ENCODE assay signal across 9 cellular contexts in genomic region chr21:31630062-31630711, GRCh38. TPM values are rescaled to one million over a fixed set of nuclear protein-coding genes. Genes with fewer than 3 reads are reported as not detected.
DNase-seq lines count a peak whose midpoint lies in the region; ATAC-seq, FAIRE-seq and TF ChIP-seq lines count a peak whose summit lies in the region.
"Had no signal": no experiment of that assay in that cellular context is flagged by ENCODE, and none has a peak within 500 bp of the region (broad histone marks: within the 10 kb centered on the region; RNA-seq: fewer than 3 reads in every experiment).

No MANE protein-coding gene starts in this region.

- peaks cover 11% of the 10 kb centered on the region for H3K4me1 ChIP-seq in endothelial cell of umbilical vein (ENCODE audit: control insufficient read depth, extremely low read depth, insufficient read depth, low read length)
- H3K4me1 ChIP-seq: psoas muscle had no signal

- H3K4me2 ChIP-seq in endothelial cell of umbilical vein (ENCODE audit: insufficient read depth, low read length), result peak overlapping the region; percentile 19

- peaks cover 2% of the 10 kb centered on the region for H3K27me3 Mint-ChIP-seq in osteocyte (ENCODE audit: unreplicated experiment)

- no peaks in the 10 kb centered on the region for H3K36me3 ChIP-seq in endothelial cell of umbilical vein (ENCODE audit: control insufficient read depth in 2 of 2, extremely low read depth in 1 of 2, insufficient read depth in 2 of 2, low read length in 2 of 2)

- intact Hi-C loops in endothelial cell of umbilical vein (cut with micrococcal nuclease), result loop anchor here (1.0 kb wide), 1 partner anchor 29 kb away; the partner anchor contains the start of gene SOD1
- intact Hi-C loops in Right ventricle myocardium inferior (cut with DNase I), result no loop called here

- no peaks in the 10 kb centered on the region for H3K9me3 Mint-ChIP-seq in osteocyte (ENCODE audit: unreplicated experiment)

- H4K20me1 ChIP-seq in endothelial cell of umbilical vein (replicated peaks; ENCODE audit: control insufficient read depth, extremely low read depth, insufficient read depth, low read length), result no peaks in the 10 kb centered on the region

- no peaks in the 10 kb centered on the region for H3K79me2 ChIP-seq in endothelial cell of umbilical vein (ENCODE audit: control insufficient read depth, insufficient read depth, low read length)

- no peaks in the 10 kb centered on the region for H3K9me3 ChIP-seq in endothelial cell of umbilical vein (replicated peaks; ENCODE audit: control insufficient read depth, insufficient read depth, low read length)
- H3K9me3 ChIP-seq: psoas muscle had no signal

- H3K36me3 Mint-ChIP-seq in osteocyte (ENCODE audit: unreplicated experiment), result no peaks in the 10 kb centered on the region

- FAIRE-seq in endothelial cell of umbilical vein (lab: Jason Lieb, UNC), result peak; percentile 96

- dilution Hi-C loops in endothelial cell of umbilical vein (cut with MboI; ENCODE audit: extremely low pct_ligation_motif_present, low sequenced_read_pairs), result no loop called here

- ATAC-seq in HG02884 (IDR thresholded peaks at IDR 0.05; ENCODE audit: unreplicated experiment) (no peak), Right ventricle myocardium inferior (no peak), GM18520 (IDR thresholded peaks at IDR 0.05; ENCODE audit: unreplicated experiment) (no peak), GM19023 (IDR thresholded peaks at IDR 0.05; ENCODE audit: unreplicated experiment) (no peak)
- ATAC-seq: psoas muscle had no signal

- H3K9ac ChIP-seq in endothelial cell of umbilical vein (replicated peaks; ENCODE audit: extremely low read depth, insufficient read depth, low read length), result no peak overlapping the region

- no peaks in the 10 kb centered on the region for H3K9me1 ChIP-seq in endothelial cell of umbilical vein (replicated peaks; ENCODE audit: control insufficient read depth, extremely low read depth, insufficient read depth, low read length)

- no peak for TF ChIP-seq CTCF in endothelial cell of umbilical vein (IDR thresholded peaks at IDR 0.05; ENCODE audit: extremely low read depth in 1 of 2, insufficient read depth in 1 of 2, low read depth in 1 of 2, low read length in 2 of 2)
- no peak for TF ChIP-seq CTCF in osteocyte (IDR thresholded peaks at IDR 0.05)

- POLR2A ChIA-PET in endothelial cell of umbilical vein (lab: Charles Lee), result interaction anchor here (0.6 kb wide), 1 partner anchor 64 kb away, joined by 6 read pairs; no protein-coding TSS in a partner anchor

- H3K4me1 Mint-ChIP-seq in osteocyte (ENCODE audit: unreplicated experiment), result peaks cover 19% of the 10 kb centered on the region

- H3K4me3 ChIP-seq in endothelial cell of umbilical vein (replicated peaks in 1 of 3; ENCODE audit: insufficient read depth in 1 of 3, low read depth in 1 of 3, low read length in 3 of 3), result no peak overlapping the region
- H3K4me3 ChIP-seq: psoas muscle had no signal

- CTCF ChIA-PET in endothelial cell of umbilical vein (lab: Charles Lee), result no interaction called here

- peak overlapping the region; percentile 12 for H3K4me3 Mint-ChIP-seq in osteocyte (ENCODE audit: unreplicated experiment)

- H3K27ac ChIP-seq in endothelial cell of umbilical vein (ENCODE audit: insufficient read depth, low read depth, low read length), result no peak overlapping the region
- H3K27ac ChIP-seq: psoas muscle had no signal

- no peak for TF ChIP-seq POLR2A in endothelial cell of umbilical vein (IDR thresholded peaks at IDR 0.05; ENCODE audit: low read depth, low read length)

- peak; percentile 76 for DNase-seq in DMS53 (lab: John Stamatoyannopoulos, UW)
- DNase-seq in NCI-H2196 (lab: John Stamatoyannopoulos, UW; ENCODE audit: unreplicated experiment), result peak; percentile 93
- peak; percentile 96 for DNase-seq in endothelial cell of umbilical vein (ENCODE audit: low read depth, low spot score)
- peak; percentile 85 for DNase-seq in osteocyte (ENCODE audit: extremely low spot score, unreplicated experiment)
- no peak for DNase-seq in Right ventricle myocardium inferior (ENCODE audit: missing footprints)
- DNase-seq: psoas muscle had no signal

- H3K27ac Mint-ChIP-seq in osteocyte (ENCODE audit: unreplicated experiment), result peak overlapping the region; percentile 72

- BruUV-seq in endothelial cell of umbilical vein (replicated peaks; lab: Mats Ljungman, UMichigan), result no TSS peak

- no peak overlapping the region for H2AFZ ChIP-seq in endothelial cell of umbilical vein (ENCODE audit: low read depth, low read length)

- no peaks in the 10 kb centered on the region for H3K27me3 ChIP-seq in endothelial cell of umbilical vein (ENCODE audit: control insufficient read depth in 2 of 2, insufficient read depth in 2 of 2, low read length in 2 of 2)

TF ChIP-seq in endothelial cell of umbilical vein, 7 proteins besides CTCF, POLR2A, EP300 and RAD21:
- TF ChIP-seq FOS (IDR thresholded peaks at IDR 0.05; ENCODE audit: borderline replicate concordance, insufficient read depth, low read length), result peak; percentile 80
- no peak for TF ChIP-seq GATA2 (IDR thresholded peaks at IDR 0.05; ENCODE audit: insufficient read depth, insufficient read length, low read depth, low read length)
- TF ChIP-seq POLR2AphosphoS5 (IDR thresholded peaks at IDR 0.05; ENCODE audit: insufficient read depth, low read depth, low read length), result peak; percentile 19
- TF ChIP-seq MYC (IDR thresholded peaks at IDR 0.05; ENCODE audit: low read depth, low read length), result no peak
- TF ChIP-seq JUN (IDR thresholded peaks at IDR 0.05; ENCODE audit: borderline replicate concordance, insufficient read depth, insufficient read length, low read depth), result peak; percentile 68
- TF ChIP-seq MAX (IDR thresholded peaks at IDR 0.05; ENCODE audit: insufficient read depth, insufficient read length), result no peak
- no peak for TF ChIP-seq EZH2 (IDR thresholded peaks at IDR 0.05; ENCODE audit: borderline replicate concordance, low read depth, low read length, severe bottlenecking)

RNA-seq across cellular contexts. Expression of gene SOD1, which starts 29.3 kb away (rescaled TPM):
- total RNA-seq in endothelial cell of umbilical vein (190 and 198 TPM in 2 replicates), osteocyte (195 and 205 TPM in 2 replicates), Right ventricle myocardium inferior (430 TPM)
- 197 and 268 TPM in 2 replicates for polyA plus RNA-seq in endothelial cell of umbilical vein
- 386 and 426 TPM in 2 replicates for polyA plus RNA-seq in endothelial cell of umbilical vein (2011; cell fraction: cytosol; rRNA removed)
- polyA plus RNA-seq in endothelial cell of umbilical vein (2011; cell fraction: nucleus; rRNA removed), result 119 and 158 TPM in 2 replicates
- polyA plus RNA-seq in endothelial cell of umbilical vein (2012), result 308 and 331 TPM in 2 replicates
- polyA minus RNA-seq in endothelial cell of umbilical vein, result 90.1 and 104 TPM in 2 replicates
- 329 TPM for polyA minus RNA-seq in endothelial cell of umbilical vein (2011; cell fraction: cytosol; rRNA and poly(A)+ RNA removed)
- polyA minus RNA-seq in endothelial cell of umbilical vein (2011; cell fraction: nucleus; rRNA and poly(A)+ RNA removed), result 22.3 and 24.2 TPM in 2 replicates
